Comparison of ENCODE assay signal across 23 cellular contexts in genomic region chr19:41234512-41235208, GRCh38. TPM values are rescaled to one million over a fixed set of nuclear protein-coding genes. Genes with fewer than 3 reads are reported as not detected.
"Had no signal": no experiment of that assay in that cellular context is flagged by ENCODE, and none has a peak within 500 bp of the region (broad histone marks: within the 10 kb centered on the region; RNA-seq: fewer than 3 reads in every experiment).

No MANE protein-coding gene starts in this region.

- H3K4me2 ChIP-seq: neural progenitor cell, smooth muscle cell had no signal

- H2AFZ ChIP-seq: neural progenitor cell had no signal

- DNase-seq: activated CD4-positive, alpha-beta T cell treated with anti-CD3 and anti-CD28 coated beads for 1 hour; activated CD4-positive, alpha-beta T cell treated with anti-CD3 and anti-CD28 coated beads, Interleukin-2, amount 50 U/mL, for 1 hour; activated CD8-positive, alpha-beta T cell treated with anti-CD3 and anti-CD28 coated beads, Interleukin-2, amount 10 ng/mL, durations not matched to agents 7 days and 5 days; activated naive CD4-positive, alpha-beta T cell; activated naive CD8-positive, alpha-beta T cell treated with anti-CD3 and anti-CD28 coated beads for 36 hours; colonic mucosa; endodermal cell; left ventricle myocardium superior; mammary epithelial cell; naive thymus-derived CD8-positive, alpha-beta T cell; sigmoid colon; stimulated activated CD4-positive, alpha-beta T cell treated with anti-CD3 and anti-CD28 coated beads, Interleukin-15, amount 100 ng/mL, for 24 hours; stimulated activated CD4-positive, alpha-beta T cell treated with anti-CD3 and anti-CD28 coated beads, Interleukin-2, amount 100 ng/mL, for 48 hours; stimulated activated CD8-positive, alpha-beta memory T cell treated with anti-CD3 and anti-CD28 coated beads, Interleukin-4, amount 100 ng/mL, for 48 hours; stimulated activated naive B cell treated with anti-CD40 and anti-IgM and Interleukin-4, amounts not matched to agents 10 μg/mL and 1 μg/mL and 100 μg/mL, for 72 hours; WERI-Rb-1 had no signal

- H3K27ac ChIP-seq: colonic mucosa, epithelial cell of prostate, neural progenitor cell, sigmoid colon, WERI-Rb-1 had no signal

- H3K27me3 ChIP-seq: colonic mucosa, neural progenitor cell, sigmoid colon had no signal

- FAIRE-seq: astrocyte, islet of Langerhans, TTC549 had no signal

- H3K4me3 ChIP-seq: colonic mucosa, heart left ventricle, neural progenitor cell, sigmoid colon, smooth muscle cell had no signal

- H3K36me3 ChIP-seq: colonic mucosa, neural progenitor cell, WERI-Rb-1 had no signal

- H3K9ac ChIP-seq: neural progenitor cell had no signal

- H3K4me1 ChIP-seq: colonic mucosa, neural progenitor cell had no signal

- H3K9me3 ChIP-seq: colonic mucosa, heart left ventricle, sigmoid colon had no signal

RNA-seq across cellular contexts. Expression of gene AXL, which starts 15.6 kb away (rescaled TPM):
- total RNA-seq: activated CD8-positive, alpha-beta T cell treated with anti-CD3 and anti-CD28 coated beads, Interleukin-2, amount 10 ng/mL, durations not matched to agents 7 days and 5 days; naive thymus-derived CD8-positive, alpha-beta T cell had no signal

RNA-seq across cellular contexts. Expression of gene CYP2S1, which starts 41.6 kb away (rescaled TPM):
- total RNA-seq: naive thymus-derived CD8-positive, alpha-beta T cell had no signal
- polyA plus RNA-seq: naive thymus-derived CD8-positive, alpha-beta T cell had no signal
